In the genomic region with DNA sequence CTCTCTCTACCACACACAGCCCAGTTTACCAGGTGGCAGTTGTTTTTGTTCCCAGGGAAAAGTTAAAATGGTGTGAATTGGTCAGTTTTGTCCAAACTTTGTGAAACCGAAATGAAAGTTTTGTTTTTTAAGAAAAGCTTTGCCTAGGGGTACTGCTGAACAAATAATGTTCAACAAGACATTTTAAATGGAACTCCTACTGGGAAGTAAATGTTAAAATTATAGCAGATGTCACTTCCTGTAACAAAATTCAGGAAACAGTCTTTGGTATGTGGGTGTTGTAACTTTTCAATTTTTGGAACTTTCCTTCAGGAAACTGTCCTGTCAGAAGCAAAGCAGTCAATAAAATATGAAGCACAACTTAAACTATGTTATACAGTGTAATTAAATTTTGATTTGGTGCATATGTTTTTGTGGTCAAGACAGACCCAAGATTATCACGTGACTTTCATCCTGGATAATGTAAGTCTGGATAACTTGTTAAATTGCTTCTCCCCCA, we compare ENCODE assay signal across 11 cellular contexts.
DNase-seq lines count a peak whose midpoint lies in the region; ATAC-seq, FAIRE-seq and TF ChIP-seq lines count a peak whose summit lies in the region.
"Had no signal": no experiment of that assay in that cellular context is flagged by ENCODE, and none has a peak within 500 bp of the region (broad histone marks: within the 10 kb centered on the region; RNA-seq: fewer than 3 reads in every experiment).

No MANE protein-coding gene starts in this region.

- no TSS peak for BruUV-seq in GM12878 (replicated peaks; lab: Mats Ljungman, UMichigan)

- ATAC-seq in GM12878, result no peak
- no peak for ATAC-seq in left lung
- ATAC-seq in HG03175 (IDR thresholded peaks at IDR 0.05; ENCODE audit: unreplicated experiment), result no peak
- ATAC-seq in GM21528 (IDR thresholded peaks at IDR 0.05; ENCODE audit: low FRiP score, unreplicated experiment), result no peak

- H3K9ac ChIP-seq in GM12878 (ENCODE audit: control insufficient read depth, insufficient read depth, low read length), result no peak overlapping the region

- TF ChIP-seq POLR2A in GM12878 (IDR thresholded peaks at IDR 0.05; ENCODE audit: low read depth, low read length), result no peak
- TF ChIP-seq POLR2A in transverse colon (IDR thresholded peaks at IDR 0.05), result no peak

- no peaks in the 10 kb centered on the region for H3K9me3 Mint-ChIP-seq in T-helper 2 cell treated with Interferon-gamma antibody and Interleukin-4, amounts not matched to agents 5 μg/mL and 100 μg/mL, for 36 hours

- no peak for FAIRE-seq in GM12878 (lab: Jason Lieb, UNC)

- peak overlapping the region; percentile 42; the same call in 1 of the 2 replicates for H3K4me3 ChIP-seq in GM12878
- peak overlapping the region in 1 of 2 donors; percentile 2 for H3K4me3 ChIP-seq in left lung
- no peak overlapping the region for H3K4me3 ChIP-seq in transverse colon

- H2AFZ ChIP-seq in GM12878 (ENCODE audit: control insufficient read depth, low read depth, low read length), result no peak overlapping the region

- WGBS in GM12878 (ENCODE audit: insufficient coverage, insufficient replicate concordance, low lambda C conversion rate, missing lambda C conversion rate), result 90% methylated on average over 2 of the region's 2 CpGs
- 20 to 43% methylated on average over 2 of the region's 2 CpGs for WGBS in transverse colon (ENCODE audit: low coverage in 1 of 2), 2 donors

- peaks cover 80% of the 10 kb centered on the region for H3K4me1 Mint-ChIP-seq in T-helper 2 cell treated with Interferon-gamma antibody and Interleukin-4, amounts not matched to agents 5 μg/mL and 100 μg/mL, for 36 hours (ENCODE audit: low read depth)

- RAD21 ChIA-PET in GM12878 (lab: Charles Lee; ENCODE audit: unreplicated experiment), result interaction anchor here (0.8 to 11.5 kb wide), 12 partner anchors 10 to 420 kb away, joined by 3 to 267 read pairs (median 6); a partner anchor contains a TSS

- H3K36me3 ChIP-seq in GM12878 (ENCODE audit: control insufficient read depth in 2 of 2, insufficient read depth in 2 of 2, low read length in 1 of 2), result no peaks in the 10 kb centered on the region
- H3K36me3 ChIP-seq in left lung, result no peaks in the 10 kb centered on the region
- no peaks in the 10 kb centered on the region for H3K36me3 ChIP-seq in transverse colon

- peak overlapping the region; percentile 56 for H3K27ac ChIP-seq in GM12878 (ENCODE audit: control insufficient read depth, insufficient read depth)
- H3K27ac ChIP-seq in left lung, result peak overlapping the region; percentile 79 to 83
- H3K27ac ChIP-seq in transverse colon, result peak overlapping the region; percentile 94 to 98 (median 97)

- peak overlapping the region; percentile 86 for H3K4me2 ChIP-seq in GM12878 (ENCODE audit: control insufficient read depth, insufficient read depth)

- H3K36me3 Mint-ChIP-seq in T-helper 2 cell treated with Interferon-gamma antibody and Interleukin-4, amounts not matched to agents 5 μg/mL and 100 μg/mL, for 36 hours (ENCODE audit: low read depth), result peaks cover 3% of the 10 kb centered on the region

- H3K4me1 ChIP-seq in GM12878 (ENCODE audit: control insufficient read depth, insufficient read depth, low read length) (peaks cover 32% of the 10 kb centered on the region), left lung (peaks cover 56 to 98% of the 10 kb centered on the region in 2 donors), transverse colon (peaks cover 39 to 97% (median 84%) of the 10 kb centered on the region in 4 donors)

- TF ChIP-seq EP300 in GM12878 (IDR thresholded peaks at IDR 0.05; ENCODE audit: borderline replicate concordance in 1 of 2, control insufficient read depth in 1 of 2, low read depth in 2 of 2, low read length in 2 of 2) (no peak), transverse colon (IDR thresholded peaks at IDR 0.05; ENCODE audit: low read depth) (no peak)

- DNase-seq in T-helper 2 cell treated with Interferon-gamma antibody and Interleukin-4, amounts not matched to agents 5 μg/mL and 100 μg/mL, for 36 hours (ENCODE audit: low spot score), result no peak
- DNase-seq in T-helper 2 cell, result no peak
- DNase-seq in GM12878 (ENCODE audit: low read depth, low spot score), result no peak
- no peak for DNase-seq in left lung
- DNase-seq in transverse colon, result no peak
- DNase-seq in NCI-H2107 (lab: John Stamatoyannopoulos, UW), result no peak
- DNase-seq: cortex of kidney, KG1, occipital lobe had no signal

- no peaks in the 10 kb centered on the region for H3K27me3 ChIP-seq in GM12878 (replicated peaks in 1 of 2; ENCODE audit: control insufficient read depth in 2 of 2, insufficient read depth in 2 of 2, low read length in 1 of 2)
- no peaks in the 10 kb centered on the region for H3K27me3 ChIP-seq in left lung
- no peaks in the 10 kb centered on the region for H3K27me3 ChIP-seq in transverse colon

- no peak for TF ChIP-seq CTCF in GM12878 (IDR thresholded peaks at IDR 0.05 in 2 of 3, conservative IDR thresholded peaks at IDR 0.05 in 1 of 3; ENCODE audit: control insufficient read depth in 2 of 3, extremely low read depth in 1 of 3, insufficient read depth in 1 of 3, low read depth in 3 of 3, low read length in 3 of 3)
- TF ChIP-seq CTCF in left lung (IDR thresholded peaks at IDR 0.05), result no peak
- no peak for TF ChIP-seq CTCF in transverse colon (IDR thresholded peaks at IDR 0.05)

- intact Hi-C loops in GM12878 (cut with micrococcal nuclease; ENCODE audit: unreplicated experiment) (no loop called here), left lung (cut with DNase I) (no loop called here), transverse colon (cut with DNase I; ENCODE audit: low total_unique reads) (no loop called here)

- in situ Hi-C loops in GM12878 (cut with MboI), result no loop called here
- in situ Hi-C loops in transverse colon (cut with MboI; ENCODE audit: low pct_ligation_motif_present in 1 of 4, low pct_unique_long_range_greater_than_20kb in 1 of 4, low sequenced_read_pairs in 3 of 4), result no loop called here

- H3K9me3 ChIP-seq in GM12878 (replicated peaks; ENCODE audit: control insufficient read depth, insufficient read depth, low read length), result no peaks in the 10 kb centered on the region
- no peaks in the 10 kb centered on the region for H3K9me3 ChIP-seq in left lung
- H3K9me3 ChIP-seq in transverse colon, result no peaks in the 10 kb centered on the region

- POLR2A ChIA-PET in GM12878 (lab: Charles Lee), result interaction anchor here (0.7 to 1.5 kb wide), 4 partner anchors 13 to 431 kb away, joined by 3 to 7 read pairs (median 3); no protein-coding TSS in a partner anchor

- H3K79me2 ChIP-seq in GM12878 (ENCODE audit: control insufficient read depth, insufficient read depth, low read length), result peaks cover 98% of the 10 kb centered on the region

- H3K27me3 Mint-ChIP-seq in T-helper 2 cell treated with Interferon-gamma antibody and Interleukin-4, amounts not matched to agents 5 μg/mL and 100 μg/mL, for 36 hours (ENCODE audit: low read depth), result no peaks in the 10 kb centered on the region

- SMC1A ChIA-PET in GM12878 (lab: Charles Lee; ENCODE audit: uncharacterized antibody, unreplicated experiment), result interaction anchor here (0.7 to 12.8 kb wide), 13 partner anchors 8 to 106 kb away, joined by 3 to 268 read pairs (median 4); a partner anchor contains a TSS

- TF ChIP-seq RAD21 in GM12878 (IDR thresholded peaks at IDR 0.05; ENCODE audit: insufficient read depth, low read depth, low read length), result no peak

- H3K27ac Mint-ChIP-seq in T-helper 2 cell treated with Interferon-gamma antibody and Interleukin-4, amounts not matched to agents 5 μg/mL and 100 μg/mL, for 36 hours, result no peak overlapping the region

- CTCF ChIA-PET in GM12878 (lab: Yijun Ruan, JAX), result interaction anchor here (0.6 to 5.0 kb wide), 8 partner anchors 53 to 91 kb away, joined by 3 to 22 read pairs (median 4); a partner anchor contains a TSS

- peak overlapping the region; percentile 67 for H3K4me3 Mint-ChIP-seq in T-helper 2 cell treated with Interferon-gamma antibody and Interleukin-4, amounts not matched to agents 5 μg/mL and 100 μg/mL, for 36 hours

- no peaks in the 10 kb centered on the region for H4K20me1 ChIP-seq in GM12878 (ENCODE audit: control insufficient read depth, insufficient read depth)

TF ChIP-seq in GM12878, 131 proteins besides CTCF, POLR2A, EP300 and RAD21 (continues in another document):
- no peak for TF ChIP-seq SMAD5 (IDR thresholded peaks at IDR 0.05; ENCODE audit: low read depth)
- TF ChIP-seq IKZF2 (IDR thresholded peaks at IDR 0.05), result peak; percentile 18 to 41; a peak in 1 of 4 replicates
- TF ChIP-seq, protein P1, sequence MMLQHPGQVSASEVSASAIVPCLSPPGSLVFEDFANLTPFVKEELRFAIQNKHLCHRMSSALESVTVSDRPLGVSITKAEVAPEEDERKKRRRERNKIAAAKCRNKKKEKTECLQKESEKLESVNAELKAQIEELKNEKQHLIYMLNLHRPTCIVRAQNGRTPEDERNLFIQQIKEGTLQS (IDR thresholded peaks at IDR 0.05; ENCODE audit: borderline replicate concordance, extremely low read depth, low read depth, low read length), result no peak
- TF ChIP-seq RAD51 (IDR thresholded peaks at IDR 0.05), result peak; percentile 95
- no peak for TF ChIP-seq JUNB (IDR thresholded peaks at IDR 0.05)
- no peak for TF ChIP-seq LARP7 (IDR thresholded peaks at IDR 0.05)
- no peak for TF ChIP-seq NR2C2 (IDR thresholded peaks at IDR 0.05; ENCODE audit: borderline replicate concordance, control insufficient read depth, insufficient read length, low read depth)
- TF ChIP-seq BHLHE40 (IDR thresholded peaks at IDR 0.05; ENCODE audit: borderline replicate concordance in 1 of 2, low read depth in 2 of 2, low read length in 1 of 2), result peak in 1 of 2 experiments; percentile 68; a peak in 2 of 4 replicates
- TF ChIP-seq NBN (IDR thresholded peaks at IDR 0.05), result no peak
